ENCODE assay signal across 25 cellular contexts in genomic region chr2:195677884-195678283, GRCh38. TPM values are rescaled to one million over a fixed set of nuclear protein-coding genes. Genes with fewer than 3 reads are reported as not detected.
DNase-seq lines count a peak whose midpoint lies in the region; ATAC-seq and TF ChIP-seq lines count a peak whose summit lies in the region.
"Had no signal": no experiment of that assay in that cellular context is flagged by ENCODE, and none has a peak within 500 bp of the region (broad histone marks: within the 10 kb centered on the region; RNA-seq: fewer than 3 reads in every experiment).

No MANE protein-coding gene starts in this region.

- no peak for TF ChIP-seq CTCF in PC-3 (conservative IDR thresholded peaks at IDR 0.05; ENCODE audit: low read depth, low read length)
- TF ChIP-seq CTCF in foreskin keratinocyte (conservative IDR thresholded peaks at IDR 0.05): no peak
- TF ChIP-seq CTCF in natural killer cell (IDR thresholded peaks at IDR 0.05): no peak

- no peaks in the 10 kb centered on the region for H3K27me3 Mint-ChIP-seq in activated naive CD8-positive, alpha-beta T cell
- no peaks in the 10 kb centered on the region for H3K27me3 Mint-ChIP-seq in activated naive CD8-positive, alpha-beta T cell treated with anti-CD3 and anti-CD28 coated beads for 36 hours
- no peaks in the 10 kb centered on the region for H3K27me3 Mint-ChIP-seq in natural killer cell (ENCODE audit: low read depth in 2 of 2)
- H3K27me3 Mint-ChIP-seq: CD4-positive, alpha-beta memory T cell had no signal

- no peak overlapping the region for H3K9ac ChIP-seq in PC-3 (ENCODE audit: low read length)
- H3K9ac ChIP-seq: BLaER1 had no signal

- H3K79me2 ChIP-seq in PC-3 (ENCODE audit: low read length): peaks cover 7% of the 10 kb centered on the region; the same call in 1 of the 2 replicates

- no peak overlapping the region for H3K4me3 ChIP-seq in PC-3 (ENCODE audit: low read length)
- H3K4me3 ChIP-seq: BLaER1, K562, MG63, PC-9, SJCRH30 had no signal

- H4K20me1 ChIP-seq in PC-3 (ENCODE audit: low read length): no peaks in the 10 kb centered on the region

- DNase-seq in activated naive CD8-positive, alpha-beta T cell treated with anti-CD3 and anti-CD28 coated beads for 36 hours: no peak
- DNase-seq in PC-3 (peak; percentile 22), foreskin keratinocyte (peak in 1 of 2 donors; percentile 18), natural killer cell (no peak), sciatic nerve (ENCODE audit: low spot score) (no peak), GM03348 (ENCODE audit: low spot score) (no peak)
- DNase-seq: Caco-2; CD4-positive, alpha-beta memory T cell; GDM1; MG63; NCI-H1105 treated with DMSO at 0.1 percent for 48 hours; NCI-H2029; NCI-H446; NCI-H524 treated with DMSO at 0.1 percent for 48 hours; NCI-H82; NK-92 treated with Interleukin-12 subunit alpha and Interleukin-12 subunit beta, amount 100 ng/mL, for 24 hours; PC-9; SJCRH30 had no signal

- no peak overlapping the region for H2AFZ ChIP-seq in PC-3 (ENCODE audit: low read length)
- H2AFZ ChIP-seq: PC-9 had no signal

- intact Hi-C loops in PC-3 (cut with micrococcal nuclease) (no loop called here), natural killer cell (cut with micrococcal nuclease) (no loop called here), sciatic nerve (cut with DNase I) (no loop called here)

- H3K27me3 ChIP-seq in PC-3 (ENCODE audit: low read length) (no peaks in the 10 kb centered on the region), foreskin keratinocyte (no peaks in the 10 kb centered on the region)
- H3K27me3 ChIP-seq: BLaER1, MG63, SJCRH30 had no signal

- POLR2A ChIA-PET in PC-3 (lab: Charles Lee; ENCODE audit: unreplicated experiment): no interaction called here

- H3K36me3 ChIP-seq in PC-3 (ENCODE audit: low read depth, low read length): peaks cover 8% of the 10 kb centered on the region; the same call in 1 of the 2 replicates

- H3K4me1 ChIP-seq in PC-3 (ENCODE audit: insufficient read depth, low read length) (peaks cover 5% of the 10 kb centered on the region), foreskin keratinocyte (peaks cover under 1% of the 10 kb centered on the region)
- H3K4me1 ChIP-seq: BLaER1, Caco-2, SJCRH30 had no signal

- no TSS peak for BruUV-seq in PC-3 (replicated peaks; lab: Mats Ljungman, UMichigan)

- H3K4me1 Mint-ChIP-seq in activated naive CD8-positive, alpha-beta T cell (ENCODE audit: low read depth): peaks cover 60% of the 10 kb centered on the region
- H3K4me1 Mint-ChIP-seq in activated naive CD8-positive, alpha-beta T cell treated with anti-CD3 and anti-CD28 coated beads for 36 hours: peaks cover 32% of the 10 kb centered on the region
- peaks cover 43 to 46% of the 10 kb centered on the region in 2 donors for H3K4me1 Mint-ChIP-seq in natural killer cell

- H3K4me2 ChIP-seq in PC-3 (ENCODE audit: low read length): no peak overlapping the region
- H3K4me2 ChIP-seq: BLaER1, PC-9 had no signal

- no peak for ATAC-seq in PC-3
- peak; percentile 73 for ATAC-seq in foreskin keratinocyte
- ATAC-seq in natural killer cell: no peak
- no peak for ATAC-seq in sciatic nerve
- no peak for ATAC-seq in GM18909 (IDR thresholded peaks at IDR 0.05; ENCODE audit: poor library complexity, unreplicated experiment)
- ATAC-seq: HCT116, K562, Right ventricle myocardium inferior, SK-N-SH treated with all-trans-retinoic acid at 6 μM for 48 hours had no signal

- CTCF ChIA-PET in PC-3 (lab: Charles Lee): no interaction called here

- no peaks in the 10 kb centered on the region for H3F3A ChIP-seq in PC-3 (ENCODE audit: low read length, unreplicated experiment)

- H3K36me3 Mint-ChIP-seq in activated naive CD8-positive, alpha-beta T cell: peaks cover 20% of the 10 kb centered on the region
- H3K36me3 Mint-ChIP-seq in activated naive CD8-positive, alpha-beta T cell treated with anti-CD3 and anti-CD28 coated beads for 36 hours: peaks cover 21% of the 10 kb centered on the region
- H3K36me3 Mint-ChIP-seq in natural killer cell: peaks cover 12% of the 10 kb centered on the region

- no peak overlapping the region for H3K27ac Mint-ChIP-seq in activated naive CD8-positive, alpha-beta T cell
- H3K27ac Mint-ChIP-seq in activated naive CD8-positive, alpha-beta T cell treated with anti-CD3 and anti-CD28 coated beads for 36 hours: no peak overlapping the region
- peak overlapping the region; percentile 69 to 81 for H3K27ac Mint-ChIP-seq in natural killer cell

- H3K9me2 ChIP-seq in PC-3 (replicated peaks; ENCODE audit: low read length): no peaks in the 10 kb centered on the region

- H3K9me3 Mint-ChIP-seq in activated naive CD8-positive, alpha-beta T cell (ENCODE audit: low read depth): no peaks in the 10 kb centered on the region
- peaks cover 4% of the 10 kb centered on the region for H3K9me3 Mint-ChIP-seq in activated naive CD8-positive, alpha-beta T cell treated with anti-CD3 and anti-CD28 coated beads for 36 hours
- H3K9me3 Mint-ChIP-seq in natural killer cell: no peaks in the 10 kb centered on the region

- no peaks in the 10 kb centered on the region for H3K9me3 ChIP-seq in PC-3 (ENCODE audit: low read length)
- H3K9me3 ChIP-seq: Caco-2, MG63, SJCRH30 had no signal

- peak overlapping the region; percentile 44 for H3K4me3 Mint-ChIP-seq in activated naive CD8-positive, alpha-beta T cell
- no peak overlapping the region for H3K4me3 Mint-ChIP-seq in activated naive CD8-positive, alpha-beta T cell treated with anti-CD3 and anti-CD28 coated beads for 36 hours
- no peak overlapping the region for H3K4me3 Mint-ChIP-seq in natural killer cell

- H3K27ac ChIP-seq in PC-3 (ENCODE audit: low read length): no peak overlapping the region
- H3K27ac ChIP-seq in foreskin keratinocyte: no peak overlapping the region
- H3K27ac ChIP-seq: BLaER1, PC-9, SJCRH30 had no signal

RNA-seq across cellular contexts. Expression of gene SLC39A10, which starts 20.9 kb away (rescaled TPM):
- 10 to 100 TPM; 21.2 to 23.4 TPM for total RNA-seq in activated naive CD8-positive, alpha-beta T cell treated with anti-CD3 and anti-CD28 coated beads for 36 hours
- total RNA-seq in PC-3 (2014; rRNA removed): 18.6 and 19.9 TPM in 2 replicates
- 22.5 and 25.6 TPM in 2 replicates for total RNA-seq in foreskin keratinocyte
- polyA plus RNA-seq in foreskin keratinocyte: 4.0 and 4.7 TPM in 2 replicates
- total RNA-seq in natural killer cell: 10 to 100 TPM; 56.5 to 69.6 (median 58.5) TPM
- total RNA-seq in sciatic nerve: 40.7 TPM

Comparison
In these comparisons a context has a peak if more than half of its experiments do, and no peak if none do; other contexts are left out.
1. H3K27ac Mint-ChIP-seq: peak in natural killer cell (2 of 2); none in activated naive CD8-positive, alpha-beta T cell (single experiment) and activated naive CD8-positive, alpha-beta T cell treated with anti-CD3 and anti-CD28 coated beads for 36 hours (single experiment).